In the genomic region with DNA sequence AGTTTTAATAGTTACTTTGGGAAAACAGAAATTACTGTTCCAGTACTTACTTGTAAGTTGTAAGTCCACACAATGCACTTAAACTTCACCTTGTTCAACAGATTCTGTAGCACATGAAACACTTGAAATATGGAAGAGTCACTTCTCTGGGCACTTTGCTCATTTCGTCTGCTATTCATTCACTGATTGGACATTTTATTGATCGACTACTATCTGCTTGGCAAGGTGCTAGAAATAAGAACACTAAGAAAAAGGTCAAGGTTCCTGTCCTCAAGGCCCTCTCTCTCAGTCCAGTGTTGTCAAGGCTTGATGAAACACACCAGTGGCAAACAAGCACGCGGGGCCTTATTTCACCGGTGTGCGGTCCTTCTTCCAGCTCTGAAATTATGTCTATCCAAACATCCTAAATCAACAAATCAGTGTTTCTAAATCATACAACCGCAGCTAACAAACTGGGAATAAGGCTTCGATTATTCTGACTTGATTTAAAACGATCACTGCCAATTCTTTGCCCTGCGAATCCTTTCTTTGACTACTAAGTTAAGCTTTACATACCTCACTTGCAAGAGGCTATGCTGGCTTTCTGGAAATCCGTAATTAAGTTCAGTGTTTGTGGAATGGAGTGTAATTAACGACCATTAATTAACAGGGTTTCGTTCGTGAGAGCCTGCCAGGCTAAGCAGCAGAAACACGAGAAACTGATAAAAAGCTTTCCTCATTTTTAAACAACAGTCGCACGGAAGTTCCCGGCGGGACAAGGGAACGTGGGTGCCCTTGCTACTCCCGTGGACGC, we compare ENCODE assay signal across 8 cellular contexts. TPM values are rescaled to one million over a fixed set of nuclear protein-coding genes. Genes with fewer than 3 reads are reported as not detected.
A peak's percentile ranks its signal among the peaks of the same experiment; 100 is the strongest.
DNase-seq lines count a peak whose midpoint lies in the region; ATAC-seq, FAIRE-seq and TF ChIP-seq lines count a peak whose summit lies in the region.

No MANE protein-coding gene starts in this region.

- no peak for ATAC-seq in RWPE2 (ENCODE audit: low read depth)
- peak; percentile 6 to 13 (median 8) for ATAC-seq in pancreas
- no peak for ATAC-seq in HG02798 (IDR thresholded peaks at IDR 0.05; ENCODE audit: poor library complexity, unreplicated experiment)
- ATAC-seq in GM18502 (IDR thresholded peaks at IDR 0.05; ENCODE audit: poor library complexity, unreplicated experiment) = no peak

- no peaks in the 10 kb centered on the region for H3K36me3 ChIP-seq in RWPE2 (ENCODE audit: low read depth)
- no peaks in the 10 kb centered on the region for H3K36me3 ChIP-seq in esophagus (ENCODE audit: control insufficient read depth in 2 of 2, insufficient read depth in 2 of 2, low read length in 1 of 2)
- no peaks in the 10 kb centered on the region for H3K36me3 ChIP-seq in pancreas

- WGBS in esophagus, 2 donors = 12 to 13% methylated on average over 22 of the region's 22 CpGs
- 3% methylated on average over 22 of the region's 22 CpGs for WGBS in pancreas, 2 donors

- H3K4me3 ChIP-seq in RWPE2 (ENCODE audit: severe bottlenecking) = peak overlapping the region; percentile 83
- peak overlapping the region; percentile 96 to 97 for H3K4me3 ChIP-seq in esophagus (ENCODE audit: low read depth in 1 of 2, low read length in 2 of 2)
- peak overlapping the region; percentile 48 to 94 (median 82) for H3K4me3 ChIP-seq in pancreas

- peak; percentile 22 for DNase-seq in NCI-H345 (lab: John Stamatoyannopoulos, UW)
- no peak for DNase-seq in NCI-H345 treated with DMSO at 0.1 percent for 48 hours (lab: John Stamatoyannopoulos, UW; ENCODE audit: unreplicated experiment)
- no peak for DNase-seq in RWPE2 (ENCODE audit: low spot score)
- DNase-seq in pancreas = peak in 1 of 6 donors; percentile 15
- no peak for DNase-seq in RKO (ENCODE audit: low spot score)

- H3K27ac ChIP-seq in RWPE2 (ENCODE audit: poor library complexity, severe bottlenecking) = peak overlapping the region; percentile 75
- H3K27ac ChIP-seq in esophagus (ENCODE audit: low read depth in 2 of 2, low read length in 1 of 2) = peak overlapping the region; percentile 97 to 99
- peak overlapping the region; percentile 79 to 97 (median 90) for H3K27ac ChIP-seq in pancreas

- no peak for FAIRE-seq in pancreas (lab: Jason Lieb, UNC)

- H3K27me3 ChIP-seq in RWPE2 (ENCODE audit: insufficient read depth, poor library complexity, severe bottlenecking) (no peaks in the 10 kb centered on the region), esophagus (ENCODE audit: control insufficient read depth in 1 of 2, insufficient read depth in 2 of 2, low read length in 2 of 2) (no peaks in the 10 kb centered on the region), pancreas (no peaks in the 10 kb centered on the region)

- H3K9me3 ChIP-seq in RWPE2 (ENCODE audit: severe bottlenecking) = no peaks in the 10 kb centered on the region
- H3K9me3 ChIP-seq in esophagus (ENCODE audit: control insufficient read depth in 2 of 2, insufficient read depth in 1 of 2, low read depth in 1 of 2, low read length in 1 of 2) = no peaks in the 10 kb centered on the region
- H3K9me3 ChIP-seq in pancreas = no peaks in the 10 kb centered on the region

- H3K4me1 ChIP-seq in RWPE2 (ENCODE audit: insufficient read depth, poor library complexity, severe bottlenecking) (peaks cover 7% of the 10 kb centered on the region), esophagus (ENCODE audit: control insufficient read depth in 2 of 2, insufficient read depth in 2 of 2, low read length in 1 of 2) (no peaks in the 10 kb centered on the region), pancreas (peaks cover 1 to 25% (median 3%) of the 10 kb centered on the region in 3 donors)

- intact Hi-C loops in pancreas (cut with DNase I) = no loop called here

- no peak for TF ChIP-seq CTCF in RWPE2 (IDR thresholded peaks at IDR 0.05; ENCODE audit: poor library complexity, severe bottlenecking)
- no peak for TF ChIP-seq CTCF in pancreas (IDR thresholded peaks at IDR 0.05)

RNA-seq across cellular contexts. Expression of a gene that starts 0.7 kb away (rescaled TPM):
- polyA plus RNA-seq in esophagus (1 to 10 TPM; 5.8 to 9.8 TPM), pancreas (10 to 100 TPM in 1 of 2 donors, 1 to 10 TPM in 1; 9.0 to 19.3 TPM)
- 10 to 100 TPM; 23.9 to 83.3 (median 30.4) TPM for total RNA-seq in pancreas

Comparison
In these comparisons a context has a peak if more than half of its experiments do, and no peak if none do; other contexts are left out.
1. ATAC-seq: peak in pancreas (4 of 4); none in RWPE2 (single experiment), HG02798 (single experiment) and GM18502 (single experiment).
2. Peak in every context shown above with its lines, with median percentiles within 50 percentile points of each other: H3K27ac ChIP-seq and H3K4me3 ChIP-seq.